ENCODE assay signal across 17 cellular contexts in genomic region chr9:70566743-70567142, GRCh38.
DNase-seq lines count a peak whose midpoint lies in the region; ATAC-seq and TF ChIP-seq lines count a peak whose summit lies in the region.
"Had no signal": no experiment of that assay in that cellular context is flagged by ENCODE, and none has a peak within 500 bp of the region (broad histone marks: within the 10 kb centered on the region; RNA-seq: fewer than 3 reads in every experiment).

No MANE protein-coding gene starts in this region.

- DNase-seq in NCI-H2107 treated with DMSO at 0.1 percent for 48 hours (lab: John Stamatoyannopoulos, UW; ENCODE audit: unreplicated experiment) (peak; percentile 37), NCI-H2107 (lab: John Stamatoyannopoulos, UW) (no peak), OCI-M1 (lab: John Stamatoyannopoulos, UW) (peak; percentile 9), iPS-NIHi11 (ENCODE audit: low spot score) (peak; percentile 54), spleen (no peak), medulla oblongata (ENCODE audit: extremely low spot score) (no peak), HuH-7.5 (ENCODE audit: low spot score) (no peak)
- DNase-seq: activated CD4-positive, alpha-beta T cell treated with anti-CD3 and anti-CD28 coated beads for 1 hour; C1 segment of cervical spinal cord; DND-41; gastrocnemius medialis; GM23248; mammary epithelial cell; NCI-H1694 treated with DMSO at 0.1 percent for 48 hours; NCI-H526 had no signal

- no peak for TF ChIP-seq POLR2A in spleen (IDR thresholded peaks at IDR 0.05)

- no peaks in the 10 kb centered on the region for H3K36me3 ChIP-seq in spleen
- H3K36me3 ChIP-seq: gastrocnemius medialis had no signal

- H3K4me1 ChIP-seq in spleen, result peaks cover 17 to 28% (median 22%) of the 10 kb centered on the region in 6 donors
- H3K4me1 ChIP-seq: gastrocnemius medialis had no signal

- intact Hi-C loops in spleen (cut with DNase I; ENCODE audit: low total_unique reads), result no loop called here

- no peak overlapping the region for H3K4me3 ChIP-seq in spleen
- H3K4me3 ChIP-seq: gastrocnemius medialis, GM23248 had no signal

- H3K27ac ChIP-seq in spleen, result peak overlapping the region in 5 of 8 donors; percentile 23 to 65 (median 60)
- H3K27ac ChIP-seq: gastrocnemius medialis, GM23248 had no signal

- TF ChIP-seq CTCF in spleen (IDR thresholded peaks at IDR 0.05 in 8 of 11, conservative IDR thresholded peaks at IDR 0.05 in 3 of 11), result no peak

- no peaks in the 10 kb centered on the region for H3K9me3 ChIP-seq in spleen
- H3K9me3 ChIP-seq: gastrocnemius medialis had no signal

- no peak for ATAC-seq in GM21576 (IDR thresholded peaks at IDR 0.05; ENCODE audit: unreplicated experiment)
- ATAC-seq: gastrocnemius medialis, Right ventricle myocardium inferior had no signal

- 73 to 84% (median 78%) methylated on average over 4 of the region's 4 CpGs for WGBS in spleen, 5 donors

- no peaks in the 10 kb centered on the region for H3K27me3 ChIP-seq in spleen (replicated peaks in 1 of 7)
- H3K27me3 ChIP-seq: gastrocnemius medialis had no signal

Comparison
In these comparisons a context has a peak if more than half of its experiments do, and no peak if none do; other contexts are left out.
1. DNase-seq: peak in NCI-H2107 treated with DMSO at 0.1 percent for 48 hours (single experiment), OCI-M1 (single experiment) and iPS-NIHi11 (single experiment); none in NCI-H2107 (single experiment), spleen (single experiment), medulla oblongata (single experiment) and HuH-7.5 (single experiment).